Comparison of ENCODE assay signal across 15 cellular contexts in the genomic region with DNA sequence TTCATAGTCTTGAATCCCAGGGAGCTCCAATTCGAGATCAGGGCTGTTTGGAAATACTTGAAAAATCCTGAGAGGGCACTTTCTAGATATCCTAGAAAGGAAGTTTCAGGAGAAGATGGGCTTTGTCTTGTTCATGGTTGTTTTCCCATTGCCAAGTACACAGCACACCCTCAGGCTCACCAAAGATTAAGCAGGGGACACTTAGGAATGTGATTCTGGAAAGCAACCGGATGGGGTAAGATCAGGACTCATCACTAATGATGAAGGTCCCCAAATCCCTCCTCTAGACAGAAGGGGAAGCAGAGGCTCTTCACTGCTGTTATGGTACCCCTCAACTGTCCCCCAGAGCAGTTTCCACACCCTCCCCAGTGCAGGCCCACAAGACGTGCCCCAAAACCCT. TPM values are rescaled to one million over a fixed set of nuclear protein-coding genes. Genes with fewer than 3 reads are reported as not detected.
DNase-seq lines count a peak whose midpoint lies in the region; ATAC-seq and TF ChIP-seq lines count a peak whose summit lies in the region.
"Had no signal": no experiment of that assay in that cellular context is flagged by ENCODE, and none has a peak within 500 bp of the region (broad histone marks: within the 10 kb centered on the region; RNA-seq: fewer than 3 reads in every experiment).

No MANE protein-coding gene starts in this region.

- H3K36me3 Mint-ChIP-seq in MCF 10A (ENCODE audit: insufficient read depth, unreplicated experiment) (peaks cover 36% of the 10 kb centered on the region), mesothelial cell of epicardium (peaks cover 23% of the 10 kb centered on the region)

- H3K4me1 Mint-ChIP-seq in MCF 10A (ENCODE audit: insufficient read depth, unreplicated experiment) (peaks cover 26% of the 10 kb centered on the region), mesothelial cell of epicardium (peaks cover 4% of the 10 kb centered on the region)

- H3K9me3 Mint-ChIP-seq in MCF 10A (ENCODE audit: unreplicated experiment) (no peaks in the 10 kb centered on the region), mesothelial cell of epicardium (no peaks in the 10 kb centered on the region)

- no peak for TF ChIP-seq POLR2A in breast epithelium (IDR thresholded peaks at IDR 0.05)

- POLR2A ChIA-PET in MCF 10A (lab: Yijun Ruan, JAX): interaction anchor here (0.7 to 3.1 kb wide), 8 partner anchors 11 to 489 kb away, joined by 3 to 11 read pairs (median 5); no protein-coding TSS in a partner anchor

- H3K36me3 ChIP-seq in breast epithelium (no peaks in the 10 kb centered on the region), brain microvascular endothelial cell (replicated peaks) (peaks cover 11% of the 10 kb centered on the region)

- DNase-seq in MCF 10A (ENCODE audit: unreplicated experiment) (no peak), breast epithelium (ENCODE audit: low spot score in 2 of 2) (no peak), brain microvascular endothelial cell (no peak), mesothelial cell of epicardium (ENCODE audit: low spot score in 2 of 2, unreplicated experiment in 2 of 2) (no peak), putamen (ENCODE audit: low spot score) (no peak)
- DNase-seq: activated effector memory CD4-positive, alpha-beta T cell treated with anti-CD3 and anti-CD28 coated beads, Interleukin-2, amount 50 U/mL, for 16 hours; AML-193; T-helper 1 cell had no signal

- intact Hi-C loops in MCF 10A (cut with micrococcal nuclease) (loop anchor here (1.0 kb wide), 1 partner anchor 14 kb away; no protein-coding TSS in a partner anchor), breast epithelium (cut with DNase I; ENCODE audit: low total_unique reads) (no loop called here)

- CTCF ChIA-PET in MCF 10A (lab: Yijun Ruan, JAX): interaction anchor here (0.7 to 7.0 kb wide), 7 partner anchors 9 to 183 kb away, joined by 3 to 70 read pairs (median 4); no protein-coding TSS in a partner anchor

- H3K4me3 Mint-ChIP-seq in MCF 10A (ENCODE audit: unreplicated experiment) (no peak overlapping the region), mesothelial cell of epicardium (no peak overlapping the region)

- in situ Hi-C loops in brain microvascular endothelial cell (cut with HindIII; ENCODE audit: low pct_ligation_motif_present, low sequenced_read_pairs): no loop called here

- H3K27me3 ChIP-seq in breast epithelium (no peaks in the 10 kb centered on the region), brain microvascular endothelial cell (replicated peaks) (no peaks in the 10 kb centered on the region)
- H3K27me3 ChIP-seq: upper lobe of left lung had no signal

- H3K4me1 ChIP-seq in breast epithelium: no peaks in the 10 kb centered on the region
- H3K4me1 ChIP-seq: upper lobe of left lung had no signal

- H3K27ac Mint-ChIP-seq in MCF 10A (ENCODE audit: low read depth, unreplicated experiment) (peak overlapping the region; percentile 7), mesothelial cell of epicardium (peak overlapping the region; percentile 56)

- H3K4me3 ChIP-seq in breast epithelium: no peak overlapping the region
- no peak overlapping the region for H3K4me3 ChIP-seq in brain microvascular endothelial cell (ENCODE audit: low read depth, low read length)
- H3K4me3 ChIP-seq: upper lobe of left lung had no signal

- no peaks in the 10 kb centered on the region for H3K27me3 Mint-ChIP-seq in MCF 10A (ENCODE audit: insufficient read depth, unreplicated experiment)
- no peaks in the 10 kb centered on the region for H3K27me3 Mint-ChIP-seq in mesothelial cell of epicardium (ENCODE audit: low read depth)

- TF ChIP-seq CTCF in MCF 10A (IDR thresholded peaks at IDR 0.05; ENCODE audit: unreplicated experiment) (no peak), breast epithelium (IDR thresholded peaks at IDR 0.05) (no peak), brain microvascular endothelial cell (IDR thresholded peaks at IDR 0.05; ENCODE audit: low read depth, low read length, missing control alignments) (no peak), mesothelial cell of epicardium (IDR thresholded peaks at IDR 0.05; ENCODE audit: unreplicated experiment) (no peak)

- no TSS peak for BruUV-seq in MCF 10A (replicated peaks; lab: Mats Ljungman, UMichigan)

- no peaks in the 10 kb centered on the region for H3K9me3 ChIP-seq in breast epithelium
- H3K9me3 ChIP-seq: upper lobe of left lung had no signal

- H3K27ac ChIP-seq in breast epithelium: peak overlapping the region in 1 of 2 donors; percentile 84
- H3K27ac ChIP-seq in brain microvascular endothelial cell: peak overlapping the region; percentile 35
- H3K27ac ChIP-seq: epithelial cell of prostate, HL-60, upper lobe of left lung had no signal

- ATAC-seq in GM18868 (IDR thresholded peaks at IDR 0.05; ENCODE audit: unreplicated experiment) (no peak), GM21423 (IDR thresholded peaks at IDR 0.05; ENCODE audit: unreplicated experiment) (no peak), HG02870 (IDR thresholded peaks at IDR 0.05; ENCODE audit: unreplicated experiment) (no peak)
- ATAC-seq: left ventricle myocardium superior had no signal

RNA-seq across cellular contexts. Expression of a gene that starts 40.7 kb away (rescaled TPM):
- total RNA-seq in MCF 10A (2022) (25.5 and 47.9 TPM in 2 replicates), breast epithelium (10 to 100 TPM; 26.7 to 29.4 (median 28.5) TPM), mesothelial cell of epicardium (36.3 to 39.1 TPM (median 37.9 TPM) in 3 replicates)
